In genomic region chr19:17555480-17555928, GRCh38 we compare ENCODE assay signal across 8 cellular contexts. TPM values are rescaled to one million over a fixed set of nuclear protein-coding genes. Genes with fewer than 3 reads are reported as not detected.
DNase-seq lines count a peak whose midpoint lies in the region; ATAC-seq and FAIRE-seq lines count a peak whose summit lies in the region.

TSS of gene COLGALT1 (plus strand) at chr19:17555649. CDS start at chr19:17555714, 65 bp downstream.

- peak within 1 kb of the TSS; percentile 86 for H3K9ac ChIP-seq in Karpas-422 (ENCODE audit: low read length)

- FAIRE-seq in RCC 7860 (lab: Jason Lieb, UNC): peak; percentile 61

- peak within 1 kb of the TSS; percentile 99 for H2AFZ ChIP-seq in Karpas-422 (ENCODE audit: low read length)

- H3K36me3 ChIP-seq in Karpas-422 (ENCODE audit: insufficient read depth, low read length): no peaks in the 10 kb centered on the region
- peaks cover 7 to 17% of the 10 kb centered on the region in 2 donors for H3K36me3 ChIP-seq in muscle layer of duodenum (ENCODE audit: control insufficient read depth in 1 of 2, insufficient read depth in 2 of 2, low read length in 2 of 2)

- H3K9me3 ChIP-seq in Karpas-422 (ENCODE audit: low read length) (no peaks in the 10 kb centered on the region), muscle layer of duodenum (ENCODE audit: control insufficient read depth in 1 of 2, low read length in 2 of 2) (no peaks in the 10 kb centered on the region)

- H3K79me2 ChIP-seq in Karpas-422 (ENCODE audit: low read length): peaks cover 20% of the 10 kb centered on the region

- H3K4me1 ChIP-seq in Karpas-422 (ENCODE audit: low read length): peaks cover 13% of the 10 kb centered on the region
- H3K4me1 ChIP-seq in muscle layer of duodenum (ENCODE audit: control insufficient read depth in 1 of 2, insufficient read depth in 2 of 2, low read length in 2 of 2): peaks cover 3 to 4% of the 10 kb centered on the region in 2 donors

- H3K27ac ChIP-seq in Karpas-422 (ENCODE audit: low read length) (peak within 1 kb of the TSS; percentile 32; the same call in 1 of the 2 replicates), muscle layer of duodenum (ENCODE audit: low read length) (peak within 1 kb of the TSS; percentile 87)

- ATAC-seq in GM21737 (IDR thresholded peaks at IDR 0.05; ENCODE audit: unreplicated experiment): peak; percentile 91
- ATAC-seq in esophagus mucosa: peak; percentile 98

- H3K27me3 ChIP-seq in Karpas-422 (ENCODE audit: low read length) (no peaks in the 10 kb centered on the region), muscle layer of duodenum (ENCODE audit: low read depth, low read length) (no peaks in the 10 kb centered on the region)

- DNase-seq in DMS114 treated with DMSO at 0.1 percent for 48 hours (lab: John Stamatoyannopoulos, UW; ENCODE audit: unreplicated experiment): peak; percentile 98
- peak; percentile 99 for DNase-seq in Karpas-422
- peak; percentile 88 for DNase-seq in RCC 7860 (ENCODE audit: low spot score)
- DNase-seq in activated T-cell treated with anti-CD3 and anti-CD28 coated beads, Interleukin-2, amount 50 U/mL, for 48 hours: peak; percentile 99 to 100
- DNase-seq in stimulated activated CD8-positive, alpha-beta memory T cell treated with anti-CD3 and anti-CD28 coated beads, Interleukin-7, amount 100 ng/mL, for 24 hours (ENCODE audit: low read depth): peak; percentile 99

- H4K20me1 ChIP-seq in Karpas-422 (ENCODE audit: insufficient read depth, low read depth, low read length): no peaks in the 10 kb centered on the region

- no peaks in the 10 kb centered on the region for H3K9me2 ChIP-seq in Karpas-422 (replicated peaks; ENCODE audit: insufficient read depth, low read length)

- peak within 1 kb of the TSS; percentile 71 for H3K4me2 ChIP-seq in Karpas-422 (ENCODE audit: low read depth, low read length, poor library complexity, severe bottlenecking)

- H3K4me3 ChIP-seq in Karpas-422 (ENCODE audit: low read length) (peak within 1 kb of the TSS; percentile 89), muscle layer of duodenum (ENCODE audit: low read depth in 1 of 2, low read length in 2 of 2) (peak within 1 kb of the TSS; percentile 93 to 99)

RNA-seq across cellular contexts. Expression of gene COLGALT1, which starts in this region (rescaled TPM):
- total RNA-seq in Karpas-422 (2014; rRNA removed; shearing (Covaris generic); ENCODE audit: low replicate concordance): 25.0 and 25.5 TPM in 2 replicates
- total RNA-seq in esophagus mucosa: 28.5 TPM

Comparison
In these comparisons a context has a peak if more than half of its experiments do, and no peak if none do; other contexts are left out.
1. Peak in every context shown above with its lines: DNase-seq, ATAC-seq, H3K4me3 ChIP-seq and H3K27ac ChIP-seq.